Comparison of ENCODE assay signal across 31 cellular contexts in the genomic region with DNA sequence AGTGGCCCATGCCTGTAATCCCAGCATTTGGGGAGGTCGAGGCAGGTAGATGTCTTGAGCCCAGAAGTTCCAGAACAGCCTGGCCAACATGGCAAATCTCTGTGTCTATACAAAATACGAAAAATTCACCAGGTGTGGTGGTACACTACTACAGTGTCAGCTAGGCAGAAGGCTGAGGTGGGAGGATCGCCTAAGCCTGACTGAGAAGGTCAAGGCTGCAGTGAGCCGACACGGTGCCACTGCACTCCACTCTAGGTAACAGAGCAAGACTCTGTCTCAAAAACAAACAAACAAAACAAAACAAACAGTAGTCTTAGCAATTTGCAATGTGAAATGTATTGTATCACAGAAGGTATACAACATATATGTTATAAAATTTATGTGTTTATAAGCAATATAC.
"Had no signal": no experiment of that assay in that cellular context is flagged by ENCODE, and none has a peak within 500 bp of the region (broad histone marks: within the 10 kb centered on the region; RNA-seq: fewer than 3 reads in every experiment).

No MANE protein-coding gene starts in this region.

- H3K4me1 Mint-ChIP-seq: immature natural killer cell; naive B cell; natural killer cell; neural progenitor cell; stimulated activated naive B cell treated with anti-CD40 and anti-IgM and Interleukin-4, amounts not matched to agents 10 μg/mL and 1 μg/mL and 100 μg/mL, for 72 hours had no signal

- H3K4me1 ChIP-seq: left lung, lower lobe of right lung, neural progenitor cell, prostate gland, stomach, testis, thyroid gland, transverse colon, upper lobe of left lung, vagina had no signal

- H3K4me3 Mint-ChIP-seq: immature natural killer cell; mesothelial cell of epicardium; naive B cell; natural killer cell; nephron progenitor cell; neural progenitor cell; stimulated activated naive B cell treated with anti-CD40 and anti-IgM and Interleukin-4, amounts not matched to agents 10 μg/mL and 1 μg/mL and 100 μg/mL, for 72 hours had no signal

- H3K27ac Mint-ChIP-seq: immature natural killer cell; mesothelial cell of epicardium; natural killer cell; nephron progenitor cell; neural progenitor cell; stimulated activated naive B cell treated with anti-CD40 and anti-IgM and Interleukin-4, amounts not matched to agents 10 μg/mL and 1 μg/mL and 100 μg/mL, for 72 hours had no signal

- H3K27me3 ChIP-seq: left lung, neural progenitor cell, ovary, stomach, testis, thyroid gland, transverse colon, upper lobe of left lung, vagina had no signal

- H3K27ac ChIP-seq: left lung, lower lobe of right lung, neural progenitor cell, ovary, prostate gland, skin epidermis, stomach, testis, thyroid gland, transverse colon, upper lobe of left lung, vagina had no signal

- H3K9me3 ChIP-seq: left lung, lower lobe of right lung, ovary, prostate gland, stomach, testis, thyroid gland, transverse colon, upper lobe of left lung, vagina had no signal

- H3K9ac ChIP-seq: neural progenitor cell had no signal

- H3K4me2 ChIP-seq: neural progenitor cell had no signal

- H3K36me3 Mint-ChIP-seq: mesothelial cell of epicardium; naive B cell; neural progenitor cell; stimulated activated naive B cell treated with anti-CD40 and anti-IgM and Interleukin-4, amounts not matched to agents 10 μg/mL and 1 μg/mL and 100 μg/mL, for 72 hours had no signal

- H3K36me3 ChIP-seq: left lung, lower lobe of right lung, neural progenitor cell, ovary, prostate gland, stomach, thyroid gland, transverse colon, upper lobe of left lung, vagina had no signal

- H3K4me3 ChIP-seq: left lung, lower lobe of right lung, neural progenitor cell, ovary, prostate gland, skin epidermis, stomach, testis, thyroid gland, transverse colon, upper lobe of left lung, vagina had no signal

- ATAC-seq: left colon; left lung; lower lobe of right lung; natural killer cell; right cardiac atrium; sciatic nerve; stimulated activated naive B cell treated with anti-CD40 and anti-IgM and Interleukin-4, amounts not matched to agents 10 μg/mL and 1 μg/mL and 100 μg/mL, for 72 hours; stimulated activated naive CD8-positive, alpha-beta T cell treated with anti-CD3 and anti-CD28 coated beads, Interleukin-15, Interleukin-2, amounts not matched to agents 100 U/mL and 50 U/mL, for 24 hours had no signal

- H3K9me3 Mint-ChIP-seq: nephron progenitor cell; neural progenitor cell; stimulated activated naive B cell treated with anti-CD40 and anti-IgM and Interleukin-4, amounts not matched to agents 10 μg/mL and 1 μg/mL and 100 μg/mL, for 72 hours had no signal

- H2AFZ ChIP-seq: neural progenitor cell had no signal

- H3K27me3 Mint-ChIP-seq: naive B cell; stimulated activated naive B cell treated with anti-CD40 and anti-IgM and Interleukin-4, amounts not matched to agents 10 μg/mL and 1 μg/mL and 100 μg/mL, for 72 hours had no signal

- DNase-seq: hypothalamus; immature natural killer cell; kidney; left colon; left lung; lower lobe of right lung; mammary epithelial cell; mesendoderm; naive B cell; natural killer cell; nephron progenitor cell; ovary; retina; right cardiac atrium; stimulated activated CD4-positive, alpha-beta T cell treated with anti-CD3 and anti-CD28 coated beads, Interleukin-12 subunit alpha, Interleukin-12 subunit beta, amount 100 ng/mL, for 4 hours; stimulated activated CD4-positive, alpha-beta T cell treated with anti-CD3 and anti-CD28 coated beads, Interleukin-15, amount 100 ng/mL, for 24 hours; stimulated activated CD4-positive, alpha-beta T cell treated with anti-CD3 and anti-CD28 coated beads, Interleukin-2, amount 100 ng/mL, for 24 hours; stimulated activated CD4-positive, alpha-beta T cell treated with anti-CD3 and anti-CD28 coated beads, Interleukin-4, amount 100 ng/mL, for 1 hour; stimulated activated naive B cell treated with anti-CD40 and anti-IgM and Interleukin-4, amounts not matched to agents 10 μg/mL and 1 μg/mL and 100 μg/mL, for 72 hours; stimulated activated naive CD8-positive, alpha-beta T cell treated with anti-CD3 and anti-CD28 coated beads, Interleukin-15, Interleukin-2, amounts not matched to agents 100 U/mL and 50 U/mL, for 24 hours; stomach; testis; thyroid gland; transverse colon; upper lobe of left lung had no signal
